ENCODE assay signal across 8 cellular contexts in genomic region chr11:65817815-65818680, GRCh38. TPM values are rescaled to one million over a fixed set of nuclear protein-coding genes. Genes with fewer than 3 reads are reported as not detected.
DNase-seq lines count a peak whose midpoint lies in the region; FAIRE-seq and TF ChIP-seq lines count a peak whose summit lies in the region.

No MANE protein-coding gene starts in this region.

- DNase-seq in Daoy (ENCODE audit: low read depth) = peak; percentile 90
- DNase-seq in H4 (ENCODE audit: low spot score) = peak; percentile 79
- DNase-seq in MG63 = peak; percentile 81
- DNase-seq in SHP77 treated with DMSO at 0.1 percent for 48 hours (lab: John Stamatoyannopoulos, UW) = peak; percentile 56
- peak; percentile 88 to 96 (median 95) for DNase-seq in activated naive CD4-positive, alpha-beta T cell (lab: John Stamatoyannopoulos, UW)
- DNase-seq in frontal cortex (ENCODE audit: low spot score in 2 of 2) = peak; percentile 97

- TF ChIP-seq CTCF in neutrophil (IDR thresholded peaks at IDR 0.05) = peak; percentile 100

- H3K27me3 ChIP-seq in MG63 (no peaks in the 10 kb centered on the region), neutrophil (no peaks in the 10 kb centered on the region), subcutaneous abdominal adipose tissue (ENCODE audit: control insufficient read depth in 5 of 5, insufficient read depth in 4 of 5, low read length in 5 of 5) (peaks cover 0 to 3% (median 0%) of the 10 kb centered on the region in 5 donors)

- H3K9me3 ChIP-seq in MG63 (no peaks in the 10 kb centered on the region), neutrophil (no peaks in the 10 kb centered on the region), subcutaneous abdominal adipose tissue (ENCODE audit: control insufficient read depth in 5 of 5, low read length in 5 of 5) (no peaks in the 10 kb centered on the region)

- H3K4me1 ChIP-seq in neutrophil (ENCODE audit: control insufficient read depth in 1 of 2, insufficient read depth in 1 of 2, low read depth in 1 of 2, low read length in 1 of 2) (peaks cover 32 to 48% of the 10 kb centered on the region in 2 experiments), subcutaneous abdominal adipose tissue (ENCODE audit: control insufficient read depth in 5 of 5, insufficient read depth in 5 of 5, low read length in 5 of 5) (peaks cover 13 to 41% (median 38%) of the 10 kb centered on the region in 5 donors)

- H3K36me3 ChIP-seq in MG63 (no peaks in the 10 kb centered on the region), neutrophil (no peaks in the 10 kb centered on the region), subcutaneous abdominal adipose tissue (ENCODE audit: control insufficient read depth in 5 of 5, insufficient read depth in 5 of 5, low read length in 5 of 5) (peaks cover 0 to 2% (median 0%) of the 10 kb centered on the region in 5 donors)

- H3K27ac ChIP-seq in neutrophil (peak overlapping the region; percentile 94), subcutaneous abdominal adipose tissue (ENCODE audit: low read depth, low read length) (peak overlapping the region; percentile 88)

- peak overlapping the region; percentile 50 for H3K4me3 ChIP-seq in MG63
- H3K4me3 ChIP-seq in neutrophil (ENCODE audit: low read depth in 1 of 2, low read length in 1 of 2) = peak overlapping the region; percentile 62 to 75
- peak overlapping the region; percentile 70 to 79 (median 79) for H3K4me3 ChIP-seq in subcutaneous abdominal adipose tissue (ENCODE audit: low read depth in 1 of 5, low read length in 5 of 5)

- peak overlapping the region; percentile 68 to 85 (median 73) for H3K9ac ChIP-seq in subcutaneous abdominal adipose tissue (ENCODE audit: low read length in 5 of 5)

- FAIRE-seq in frontal cortex (lab: Jason Lieb, UNC) = no peak

RNA-seq across cellular contexts. Expression of gene SNX32, which starts 15.7 kb away (rescaled TPM):
- 0.39 TPM in 1 of 2 replicates, not detected in the other for total RNA-seq in Daoy (2014; rRNA removed; shearing (Covaris generic))
- not detected in 2 replicates for total RNA-seq in H4 (2014; rRNA removed; shearing (Covaris generic))
- total RNA-seq in MG63 (2014; rRNA removed; shearing (Covaris generic); ENCODE audit: low replicate concordance) = 0.43 TPM in 1 of 2 replicates, not detected in the other
- 6.1 TPM for total RNA-seq in frontal cortex

RNA-seq across cellular contexts. Expression of gene OVOL1, which starts 31.2 kb away (rescaled TPM):
- total RNA-seq in Daoy (2014; rRNA removed; shearing (Covaris generic)) = not detected in 2 replicates
- not detected in 2 replicates for total RNA-seq in H4 (2014; rRNA removed; shearing (Covaris generic))
- not detected in 2 replicates for total RNA-seq in MG63 (2014; rRNA removed; shearing (Covaris generic); ENCODE audit: low replicate concordance)
- total RNA-seq in frontal cortex = under 0.01 TPM

RNA-seq across cellular contexts. Expression of gene AP5B1, which starts 37.3 kb away (rescaled TPM):
- total RNA-seq in Daoy (2014; rRNA removed; shearing (Covaris generic)) = 10.7 and 13.0 TPM in 2 replicates
- 4.6 and 6.1 TPM in 2 replicates for total RNA-seq in H4 (2014; rRNA removed; shearing (Covaris generic))
- 5.8 and 7.6 TPM in 2 replicates for total RNA-seq in MG63 (2014; rRNA removed; shearing (Covaris generic); ENCODE audit: low replicate concordance)
- total RNA-seq in frontal cortex = 4.1 TPM

RNA-seq across cellular contexts. Expression of gene CFL1, which starts 39.9 kb away (rescaled TPM):
- total RNA-seq in Daoy (2014; rRNA removed; shearing (Covaris generic)) = 1,524 and 1,831 TPM in 2 replicates
- 1,250 and 1,621 TPM in 2 replicates for total RNA-seq in H4 (2014; rRNA removed; shearing (Covaris generic))
- 1,413 and 1,905 TPM in 2 replicates for total RNA-seq in MG63 (2014; rRNA removed; shearing (Covaris generic); ENCODE audit: low replicate concordance)
- 613 TPM for total RNA-seq in frontal cortex

RNA-seq across cellular contexts. Expression of gene MUS81, which starts 42.2 kb away (rescaled TPM):
- total RNA-seq in Daoy (2014; rRNA removed; shearing (Covaris generic)) = 54.9 and 63.1 TPM in 2 replicates
- total RNA-seq in H4 (2014; rRNA removed; shearing (Covaris generic)) = 13.6 and 20.0 TPM in 2 replicates
- total RNA-seq in MG63 (2014; rRNA removed; shearing (Covaris generic); ENCODE audit: low replicate concordance) = 25.3 and 45.3 TPM in 2 replicates
- 42.8 TPM for total RNA-seq in frontal cortex

Comparison
In these comparisons a context has a peak if more than half of its experiments do, and no peak if none do; other contexts are left out.
1. Peak in every context shown above with its lines: DNase-seq, H3K4me3 ChIP-seq and H3K27ac ChIP-seq.